Comparison of ENCODE assay signal across 2 cellular contexts in genomic region chr16:200388-200787, GRCh38.
TF ChIP-seq lines count a peak whose summit lies in the region.

No MANE protein-coding gene starts in this region.

TF ChIP-seq in A549, 52 proteins besides CTCF, POLR2A, EP300 and RAD21 (continued from another document):
- TF ChIP-seq POLR2AphosphoS2 (conservative IDR thresholded peaks at IDR 0.05; ENCODE audit: low read length): no peak
- no peak for TF ChIP-seq CEBPB (IDR thresholded peaks at IDR 0.05)
- TF ChIP-seq PHF8 (IDR thresholded peaks at IDR 0.05; ENCODE audit: borderline replicate concordance, low read depth): no peak
- no peak for TF ChIP-seq CHD4 (IDR thresholded peaks at IDR 0.05; ENCODE audit: borderline replicate concordance)
- no peak for TF ChIP-seq TP53 (CRISPR knock-in tag; IDR thresholded peaks at IDR 0.05)
- no peak for TF ChIP-seq RCOR1 (IDR thresholded peaks at IDR 0.05; ENCODE audit: low read depth, low read length)

TF ChIP-seq in HEK293, 187 proteins besides CTCF, POLR2A, EP300 and RAD21 (continued from another document and continues in another):
- TF ChIP-seq ZBTB10 (tag by site-specific recombination; IDR thresholded peaks at IDR 0.05) (no peak), ZNF140 (tag by site-specific recombination; IDR thresholded peaks at IDR 0.05) (no peak), ZNF660 (tag by site-specific recombination; IDR thresholded peaks at IDR 0.05) (0 out of 2 replicates have a peak, but pooled peaks have one; percentile 72), KLF7 (tag by site-specific recombination; IDR thresholded peaks at IDR 0.05; ENCODE audit: borderline replicate concordance) (no peak), SP2 (tag by site-specific recombination; IDR thresholded peaks at IDR 0.05) (no peak), ZNF473 (tag by site-specific recombination; IDR thresholded peaks at IDR 0.05) (no peak), TRIM28 (IDR thresholded peaks at IDR 0.05; ENCODE audit: borderline replicate concordance, low read length) (no peak), ZNF600 (tag by site-specific recombination; IDR thresholded peaks at IDR 0.05) (peak; percentile 57), PRDM2 (tag by site-specific recombination; IDR thresholded peaks at IDR 0.05; ENCODE audit: borderline replicate concordance) (no peak), ZNF18 (tag by site-specific recombination; IDR thresholded peaks at IDR 0.05) (no peak), ZIC2 (tag by site-specific recombination; IDR thresholded peaks at IDR 0.05) (peak; percentile 91), ZNF174 (tag by site-specific recombination; IDR thresholded peaks at IDR 0.05) (no peak), ZNF571 (tag by site-specific recombination; IDR thresholded peaks at IDR 0.05) (no peak), ZNF707 (tag by site-specific recombination; IDR thresholded peaks at IDR 0.05) (0 out of 2 replicates have a peak, but pooled peaks have one; percentile 16), PRDM6 (tag by site-specific recombination; IDR thresholded peaks at IDR 0.05) (peak; percentile 83; the same call in 1 of the 2 replicates), ZNF138 (tag by site-specific recombination; IDR thresholded peaks at IDR 0.05; ENCODE audit: borderline replicate concordance) (no peak), ZNF776 (tag by site-specific recombination; IDR thresholded peaks at IDR 0.05; ENCODE audit: borderline replicate concordance) (no peak), GFI1B (tag by site-specific recombination; IDR thresholded peaks at IDR 0.05) (0 out of 2 replicates have a peak, but pooled peaks have one; percentile 30), ZNF629 (tag by site-specific recombination; IDR thresholded peaks at IDR 0.05) (peak; percentile 73), SP7 (tag by site-specific recombination; IDR thresholded peaks at IDR 0.05) (peak; percentile 62; the same call in 1 of the 2 replicates), ZNF26 (tag by site-specific recombination; IDR thresholded peaks at IDR 0.05) (no peak), ZNF785 (tag by site-specific recombination; IDR thresholded peaks at IDR 0.05) (no peak), ZXDB (tag by site-specific recombination; IDR thresholded peaks at IDR 0.05) (no peak), ZNF155 (tag by site-specific recombination; IDR thresholded peaks at IDR 0.05) (no peak), SCRT1 (tag by site-specific recombination; IDR thresholded peaks at IDR 0.05; ENCODE audit: borderline replicate concordance) (no peak), ZNF184 (tag by site-specific recombination; IDR thresholded peaks at IDR 0.05) (0 out of 2 replicates have a peak, but pooled peaks have one; percentile 28), ZNF658 (tag by site-specific recombination; IDR thresholded peaks at IDR 0.05) (no peak), ZNF362 (tag by site-specific recombination; IDR thresholded peaks at IDR 0.05) (peak; percentile 71; the same call in 1 of the 2 replicates), INSM2 (tag by site-specific recombination; IDR thresholded peaks at IDR 0.05) (0 out of 2 replicates have a peak, but pooled peaks have one; percentile 59), ZNF398 (tag by site-specific recombination; IDR thresholded peaks at IDR 0.05) (no peak), ZNF366 (tag by site-specific recombination; conservative IDR thresholded peaks at IDR 0.05) (peak; percentile 45; the same call in 1 of the 2 replicates), ELK4 (IDR thresholded peaks at IDR 0.05; ENCODE audit: borderline replicate concordance, low read depth, low read length) (no peak), ZNF623 (tag by site-specific recombination; IDR thresholded peaks at IDR 0.05) (no peak), OSR2 (tag by site-specific recombination; IDR thresholded peaks at IDR 0.05) (peak; percentile 67; the same call in 1 of the 2 replicates), SP3 (tag by site-specific recombination; IDR thresholded peaks at IDR 0.05) (no peak), GLI4 (tag by site-specific recombination; IDR thresholded peaks at IDR 0.05) (no peak), ZNF214 (tag by site-specific recombination; IDR thresholded peaks at IDR 0.05; ENCODE audit: borderline replicate concordance) (no peak)
